In the genomic region with DNA sequence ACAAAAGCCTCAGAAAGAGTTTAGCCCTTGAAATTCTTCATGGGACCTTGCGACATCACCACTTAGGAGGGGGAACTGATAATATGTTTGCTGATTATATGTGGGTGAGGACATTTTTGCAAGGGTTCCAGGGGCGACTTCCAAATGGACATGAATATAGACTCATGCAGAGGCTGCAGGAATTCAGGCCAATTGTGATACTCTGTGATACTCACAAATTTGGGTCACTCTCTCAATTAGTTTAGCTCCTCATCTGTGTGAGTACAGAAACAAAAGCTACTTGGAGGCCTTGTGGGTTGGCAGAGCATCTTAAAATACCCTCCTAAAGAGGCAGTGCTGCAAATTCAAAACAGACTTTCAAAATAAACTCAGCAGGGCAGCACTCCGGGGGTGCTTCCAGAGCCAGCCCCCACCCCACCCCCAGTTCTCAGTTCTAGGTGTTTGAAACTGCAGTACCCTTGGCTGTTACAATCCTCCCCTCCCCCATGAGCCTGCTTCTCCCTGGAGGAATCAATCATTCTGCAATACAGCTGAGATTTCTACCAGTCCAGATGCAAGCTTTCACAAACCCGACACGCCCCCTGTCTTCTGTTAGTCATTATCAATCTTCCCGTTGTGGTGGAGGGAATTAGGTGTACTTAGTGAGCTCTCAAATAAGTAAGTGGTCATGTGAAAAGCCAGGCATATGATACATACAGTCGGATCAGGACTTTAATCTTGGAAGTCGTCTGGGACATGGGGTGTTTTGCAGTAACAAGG, we compare ENCODE assay signal across 8 cellular contexts.
DNase-seq lines count a peak whose midpoint lies in the region; ATAC-seq and TF ChIP-seq lines count a peak whose summit lies in the region.

No MANE protein-coding gene starts in this region.

- ATAC-seq in GM19023 (IDR thresholded peaks at IDR 0.05; ENCODE audit: unreplicated experiment) = peak; percentile 37
- ATAC-seq in HG03442 (IDR thresholded peaks at IDR 0.05; ENCODE audit: unreplicated experiment) = peak; percentile 40

- H3K4me1 ChIP-seq in SJCRH30 (peaks cover 25% of the 10 kb centered on the region), smooth muscle cell (ENCODE audit: low read depth) (peaks cover 29% of the 10 kb centered on the region)
- H3K4me1 ChIP-seq in CD8-positive, alpha-beta memory T cell (ENCODE audit: insufficient read depth, low read length) = no peaks in the 10 kb centered on the region

- H4K20me1 ChIP-seq in smooth muscle cell (ENCODE audit: low read depth) = no peaks in the 10 kb centered on the region

- peaks cover 0 to 6% (median 5%) of the 10 kb centered on the region in 3 donors for H3K36me3 Mint-ChIP-seq in CD8-positive, alpha-beta memory T cell

- POLR2A ChIA-PET in AG04450 (lab: Yijun Ruan, JAX) = interaction anchor here (0.6 to 2.5 kb wide), 6 partner anchors 12 to 97 kb away, joined by 3 to 15 read pairs (median 4); partner anchors contain the start of gene MBNL2
- POLR2A ChIA-PET in CD8-positive, alpha-beta memory T cell (lab: Charles Lee) = no interaction called here

- CTCF ChIA-PET in AG04450 (lab: Charles Lee) = interaction anchor here (0.6 to 2.0 kb wide), 17 partner anchors 9 to 228 kb away, joined by 3 to 23 read pairs (median 4); partner anchors contain the start of gene MBNL2
- CTCF ChIA-PET in CD8-positive, alpha-beta memory T cell (lab: Charles Lee) = interaction anchor here (0.8 to 1.6 kb wide), 2 partner anchors 16 to 231 kb away, joined by 3 to 6 read pairs; no protein-coding TSS in a partner anchor

- H3K27me3 ChIP-seq in AG04450 (ENCODE audit: control insufficient read depth, insufficient read depth, low read length) (no peaks in the 10 kb centered on the region), SJCRH30 (no peaks in the 10 kb centered on the region), smooth muscle cell (ENCODE audit: low read depth) (no peaks in the 10 kb centered on the region)
- no peaks in the 10 kb centered on the region for H3K27me3 ChIP-seq in CD8-positive, alpha-beta memory T cell (ENCODE audit: insufficient read depth, low read length, poor library complexity, severe bottlenecking)

- DNase-seq in AG04450 (ENCODE audit: low read depth, low spot score) (no peak), SJCRH30 (peak; percentile 32 to 59), glomerular visceral epithelial cell (ENCODE audit: extremely low spot score) (peak; percentile 54), smooth muscle cell (lab: John Stamatoyannopoulos, UW; ENCODE audit: unreplicated experiment) (no peak), GDM1 (lab: John Stamatoyannopoulos, UW) (no peak)
- no peak for DNase-seq in CD8-positive, alpha-beta memory T cell

- peak overlapping the region; percentile 28 for H3K9ac ChIP-seq in smooth muscle cell (ENCODE audit: low read depth)

- H3F3A ChIP-seq in smooth muscle cell (ENCODE audit: low read depth) = no peaks in the 10 kb centered on the region

- no peaks in the 10 kb centered on the region for H3K9me3 Mint-ChIP-seq in CD8-positive, alpha-beta memory T cell

- TF ChIP-seq CTCF in AG04450 (IDR thresholded peaks at IDR 0.05; ENCODE audit: low read depth, low read length) = no peak
- no peak for TF ChIP-seq CTCF in smooth muscle cell (IDR thresholded peaks at IDR 0.05; ENCODE audit: borderline replicate concordance, insufficient read depth, poor library complexity, severe bottlenecking)

- H3K4me3 ChIP-seq in AG04450 (ENCODE audit: low read depth, low read length) = no peak overlapping the region; the same call in 1 of the 2 replicates
- peak overlapping the region; percentile 29 for H3K4me3 ChIP-seq in SJCRH30
- no peak overlapping the region for H3K4me3 ChIP-seq in smooth muscle cell
- H3K4me3 ChIP-seq in CD8-positive, alpha-beta memory T cell (ENCODE audit: low read length) = no peak overlapping the region

- no peaks in the 10 kb centered on the region for H3K79me2 ChIP-seq in smooth muscle cell (ENCODE audit: low read depth)

- 10% methylated on average over 8 of the region's 8 CpGs for WGBS in smooth muscle cell (ENCODE audit: low lambda C conversion rate)

- H3K9me3 ChIP-seq in AG04450 (ENCODE audit: control insufficient read depth, insufficient read depth, low read length) = no peaks in the 10 kb centered on the region
- no peaks in the 10 kb centered on the region for H3K9me3 ChIP-seq in SJCRH30 (replicated peaks)
- H3K9me3 ChIP-seq in smooth muscle cell (replicated peaks; ENCODE audit: low read depth) = no peaks in the 10 kb centered on the region
- no peaks in the 10 kb centered on the region for H3K9me3 ChIP-seq in CD8-positive, alpha-beta memory T cell (ENCODE audit: low read length)

- H3K4me2 ChIP-seq in smooth muscle cell = peak overlapping the region; percentile 65

- no peak overlapping the region for H3K4me3 Mint-ChIP-seq in CD8-positive, alpha-beta memory T cell

- no peaks in the 10 kb centered on the region for H3K36me3 ChIP-seq in SJCRH30
- no peaks in the 10 kb centered on the region for H3K36me3 ChIP-seq in smooth muscle cell (ENCODE audit: low read depth)
- H3K36me3 ChIP-seq in CD8-positive, alpha-beta memory T cell (ENCODE audit: insufficient read depth, low read length) = no peaks in the 10 kb centered on the region

- H3K27me3 Mint-ChIP-seq in CD8-positive, alpha-beta memory T cell = peaks cover 28 to 48% of the 10 kb centered on the region in 2 donors

- H3K27ac ChIP-seq in AG04450 (ENCODE audit: low read depth, low read length) (peak overlapping the region; percentile 41), SJCRH30 (no peak overlapping the region), smooth muscle cell (ENCODE audit: low read depth) (peak overlapping the region; percentile 75)
- H3K27ac ChIP-seq in CD8-positive, alpha-beta memory T cell (ENCODE audit: low read depth, low read length) = no peak overlapping the region

- peak overlapping the region in 1 of 8 donors; percentile 20 for H3K27ac Mint-ChIP-seq in CD8-positive, alpha-beta memory T cell

- no peak overlapping the region for H2AFZ ChIP-seq in smooth muscle cell (ENCODE audit: low read depth)

- peaks cover 0 to 5% (median 4%) of the 10 kb centered on the region in 3 donors for H3K4me1 Mint-ChIP-seq in CD8-positive, alpha-beta memory T cell

Comparison
In these comparisons a context has a peak if more than half of its experiments do, and no peak if none do; other contexts are left out.
1. DNase-seq: peak in SJCRH30 (2 of 2) and glomerular visceral epithelial cell (single experiment); none in AG04450 (single experiment), smooth muscle cell (single experiment), CD8-positive, alpha-beta memory T cell (0 of 5) and GDM1 (single experiment).
2. H3K27ac ChIP-seq: peak in AG04450 (single experiment) and smooth muscle cell (single experiment); none in SJCRH30 (single experiment) and CD8-positive, alpha-beta memory T cell (single experiment).